ENCODE assay signal across 19 cellular contexts in genomic region chrX:4588056-4588455, GRCh38.
"Had no signal": no experiment of that assay in that cellular context is flagged by ENCODE, and none has a peak within 500 bp of the region (broad histone marks: within the 10 kb centered on the region; RNA-seq: fewer than 3 reads in every experiment).

No MANE protein-coding gene starts in this region.

- DNase-seq: islet precursor cell; left ventricle myocardium inferior; mesendoderm; naive B cell; natural killer cell; nephron progenitor cell; ovary; right lobe of liver; stimulated activated CD4-positive, alpha-beta T cell treated with anti-CD3 and anti-CD28 coated beads, Interleukin-12 subunit alpha, Interleukin-12 subunit beta, amount 100 ng/mL, for 4 hours; stimulated activated CD4-positive, alpha-beta T cell treated with anti-CD3 and anti-CD28 coated beads, Interleukin-15, amount 100 ng/mL, for 24 hours; stimulated activated CD4-positive, alpha-beta T cell treated with anti-CD3 and anti-CD28 coated beads, Interleukin-2, amount 100 ng/mL, for 24 hours; stimulated activated CD4-positive, alpha-beta T cell treated with anti-CD3 and anti-CD28 coated beads, Interleukin-4, amount 100 ng/mL, for 1 hour; stimulated activated naive B cell treated with anti-CD40 and anti-IgM and Interleukin-4, amounts not matched to agents 10 μg/mL and 1 μg/mL and 100 μg/mL, for 72 hours; stimulated activated naive CD8-positive, alpha-beta T cell treated with anti-CD3 and anti-CD28 coated beads, Interleukin-15, Interleukin-2, amounts not matched to agents 100 U/mL and 50 U/mL, for 24 hours; stomach; testis; thyroid gland; transverse colon; upper lobe of left lung had no signal
